Comparison of ENCODE assay signal across 17 cellular contexts in the genomic region with DNA sequence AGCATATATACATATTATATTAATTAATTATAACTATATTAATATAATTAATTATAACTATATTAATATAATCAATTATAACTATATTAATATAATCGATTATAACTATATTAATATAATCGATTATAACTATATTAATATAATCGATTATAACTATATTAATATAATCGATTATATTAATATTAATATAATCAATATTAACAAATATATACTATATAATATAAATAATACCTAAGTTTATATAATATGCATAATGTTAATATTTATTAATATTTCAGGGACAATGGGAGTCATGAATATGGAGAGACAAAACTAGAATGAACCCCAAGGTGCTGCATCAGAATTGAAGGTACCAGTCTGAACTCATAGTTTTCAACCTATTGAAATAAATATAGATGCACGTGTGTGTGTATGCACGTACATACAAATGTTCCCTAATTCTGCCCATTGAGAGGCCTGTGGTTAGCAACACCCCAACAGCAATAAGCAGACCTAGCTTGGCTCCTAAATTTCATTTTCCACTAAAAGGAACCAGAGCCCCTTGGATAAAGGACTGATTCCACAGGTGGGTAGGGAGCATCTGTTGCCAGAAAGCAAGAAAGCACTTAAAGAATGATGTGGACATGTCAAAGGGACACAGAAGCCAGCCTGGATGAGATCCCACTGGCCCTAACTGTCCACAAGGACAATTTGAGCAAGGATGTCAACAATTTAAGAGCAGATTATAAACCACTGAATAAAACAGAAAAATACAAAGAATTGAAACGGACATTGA. TPM values are rescaled to one million over a fixed set of nuclear protein-coding genes. Genes with fewer than 3 reads are reported as not detected.
A peak's percentile ranks its signal among the peaks of the same experiment; 100 is the strongest.
DNase-seq lines count a peak whose midpoint lies in the region; ATAC-seq and TF ChIP-seq lines count a peak whose summit lies in the region.
"Had no signal": no experiment of that assay in that cellular context is flagged by ENCODE, and none has a peak within 500 bp of the region (broad histone marks: within the 10 kb centered on the region; RNA-seq: fewer than 3 reads in every experiment).

No MANE protein-coding gene starts in this region.

- POLR2A ChIA-PET in PC-3 (lab: Charles Lee; ENCODE audit: unreplicated experiment): no interaction called here
- POLR2A ChIA-PET in activated CD4-positive, alpha-beta T cell treated with anti-CD3 and anti-CD28 coated beads, Interleukin-2, amount 10 ng/mL, durations not matched to agents 7 days and 5 days (lab: Charles Lee): no interaction called here

- no peaks in the 10 kb centered on the region for H3K9me3 Mint-ChIP-seq in activated CD4-positive, alpha-beta T cell treated with anti-CD3 and anti-CD28 coated beads, Interleukin-2, amount 10 ng/mL, durations not matched to agents 7 days and 5 days
- H3K9me3 Mint-ChIP-seq: activated T-cell treated with anti-CD3 and anti-CD28 coated beads, Interleukin-2, amount 50 U/mL, for 24 hours had no signal

- no peak for TF ChIP-seq EP300 in esophagus muscularis mucosa (IDR thresholded peaks at IDR 0.05)

- in situ Hi-C loops in GM23248 (cut with MboI): no loop called here

- no peaks in the 10 kb centered on the region for H3K27me3 ChIP-seq in GM23248 (replicated peaks; ENCODE audit: insufficient read depth)
- no peaks in the 10 kb centered on the region for H3K27me3 ChIP-seq in RWPE2 (ENCODE audit: insufficient read depth, poor library complexity, severe bottlenecking)
- H3K27me3 ChIP-seq in esophagus muscularis mucosa: no peaks in the 10 kb centered on the region
- H3K27me3 ChIP-seq in skeletal muscle satellite cell (ENCODE audit: control insufficient read depth, insufficient read depth, low read length): no peaks in the 10 kb centered on the region
- H3K27me3 ChIP-seq in PC-3 (ENCODE audit: low read length): no peaks in the 10 kb centered on the region

- no peak for TF ChIP-seq CTCF in RWPE2 (IDR thresholded peaks at IDR 0.05; ENCODE audit: poor library complexity, severe bottlenecking)
- no peak for TF ChIP-seq CTCF in esophagus muscularis mucosa (IDR thresholded peaks at IDR 0.05)
- no peak for TF ChIP-seq CTCF in PC-3 (conservative IDR thresholded peaks at IDR 0.05; ENCODE audit: low read depth, low read length)

- H4K20me1 ChIP-seq in GM23248 (ENCODE audit: insufficient read depth) (no peaks in the 10 kb centered on the region), PC-3 (ENCODE audit: low read length) (no peaks in the 10 kb centered on the region)

- no peak overlapping the region for H2AFZ ChIP-seq in GM23248
- no peak overlapping the region for H2AFZ ChIP-seq in PC-3 (ENCODE audit: low read length)

- H3K36me3 Mint-ChIP-seq in activated CD4-positive, alpha-beta T cell treated with anti-CD3 and anti-CD28 coated beads, Interleukin-2, amount 10 ng/mL, durations not matched to agents 7 days and 5 days (ENCODE audit: low read depth): peaks cover 47% of the 10 kb centered on the region

- H3K27ac ChIP-seq in GM23248 (peak overlapping the region; percentile 100), RWPE2 (ENCODE audit: poor library complexity, severe bottlenecking) (peak overlapping the region; percentile 99), esophagus muscularis mucosa (replicated peaks in 1 of 4) (peak overlapping the region; percentile 84 to 94 (median 88)), PC-3 (ENCODE audit: low read length) (no peak overlapping the region)

- DNase-seq in GM23248 (no peak), RWPE2 (ENCODE audit: low spot score) (no peak), esophagus muscularis mucosa (ENCODE audit: extremely low spot score) (no peak), PC-3 (no peak), AG08395 (ENCODE audit: low spot score) (no peak)
- no peak for DNase-seq in activated CD4-positive, alpha-beta T cell treated with anti-CD3 and anti-CD28 coated beads, Interleukin-2, amount 10 ng/mL, durations not matched to agents 7 days and 5 days
- DNase-seq: activated T-cell treated with anti-CD3 and anti-CD28 coated beads, Interleukin-2, amount 50 U/mL, for 24 hours; NCI-H226; RPMI8226 had no signal

- no TSS peak for BruUV-seq in PC-3 (replicated peaks; lab: Mats Ljungman, UMichigan)

- H3F3A ChIP-seq in GM23248 (ENCODE audit: insufficient read depth): peaks cover 89% of the 10 kb centered on the region
- peaks cover 4% of the 10 kb centered on the region for H3F3A ChIP-seq in PC-3 (ENCODE audit: low read length, unreplicated experiment)

- H3K9me3 ChIP-seq in GM23248 (ENCODE audit: low read depth): no peaks in the 10 kb centered on the region
- no peaks in the 10 kb centered on the region for H3K9me3 ChIP-seq in RWPE2 (ENCODE audit: severe bottlenecking)
- H3K9me3 ChIP-seq in esophagus muscularis mucosa: no peaks in the 10 kb centered on the region
- no peaks in the 10 kb centered on the region for H3K9me3 ChIP-seq in skeletal muscle satellite cell (replicated peaks; ENCODE audit: low read length)
- no peaks in the 10 kb centered on the region for H3K9me3 ChIP-seq in PC-3 (ENCODE audit: low read length)
- H3K9me3 ChIP-seq: mucosa of descending colon had no signal

- 91 to 97% methylated on average over 4 to 7 of the region's 7 CpGs for WGBS in GM23248 (ENCODE audit: low coverage in 1 of 2, low lambda C conversion rate in 2 of 2, missing lambda C conversion rate in 2 of 2), 2 experiments
- WGBS in esophagus muscularis mucosa: 76% methylated on average over 7 of the region's 7 CpGs

- no peak overlapping the region for H3K4me2 ChIP-seq in GM23248 (ENCODE audit: unreplicated experiment)
- no peak overlapping the region for H3K4me2 ChIP-seq in skeletal muscle satellite cell (ENCODE audit: low read length)
- H3K4me2 ChIP-seq in PC-3 (ENCODE audit: low read length): no peak overlapping the region

- no peak for TF ChIP-seq POLR2A in esophagus muscularis mucosa (IDR thresholded peaks at IDR 0.05; ENCODE audit: low read depth)

- H3K9me2 ChIP-seq in GM23248 (ENCODE audit: insufficient read depth): no peaks in the 10 kb centered on the region
- no peaks in the 10 kb centered on the region for H3K9me2 ChIP-seq in PC-3 (replicated peaks; ENCODE audit: low read length)

- H3K4me1 ChIP-seq in GM23248 (ENCODE audit: insufficient read depth) (peaks cover 80% of the 10 kb centered on the region), RWPE2 (ENCODE audit: insufficient read depth, poor library complexity, severe bottlenecking) (peaks cover 59% of the 10 kb centered on the region), esophagus muscularis mucosa (peaks cover 81 to 90% (median 88%) of the 10 kb centered on the region in 4 donors), skeletal muscle satellite cell (ENCODE audit: control insufficient read depth, insufficient read depth, low read length) (peaks cover 94% of the 10 kb centered on the region), PC-3 (ENCODE audit: insufficient read depth, low read length) (peaks cover 47% of the 10 kb centered on the region)

- H3K4me3 Mint-ChIP-seq in activated CD4-positive, alpha-beta T cell treated with anti-CD3 and anti-CD28 coated beads, Interleukin-2, amount 10 ng/mL, durations not matched to agents 7 days and 5 days: no peak overlapping the region
- H3K4me3 Mint-ChIP-seq: activated T-cell treated with anti-CD3 and anti-CD28 coated beads, Interleukin-2, amount 50 U/mL, for 24 hours had no signal

- H3K36me3 ChIP-seq in GM23248 (ENCODE audit: low read depth) (peaks cover 50% of the 10 kb centered on the region; the same call in 1 of the 2 replicates), RWPE2 (ENCODE audit: low read depth) (peaks cover 84% of the 10 kb centered on the region), esophagus muscularis mucosa (peaks cover 0 to 29% (median 8%) of the 10 kb centered on the region in 4 donors), skeletal muscle satellite cell (ENCODE audit: insufficient read depth, low read length) (peaks cover 69% of the 10 kb centered on the region), PC-3 (ENCODE audit: low read depth, low read length) (peaks cover 36% of the 10 kb centered on the region)

- no peak overlapping the region for H3K27ac Mint-ChIP-seq in activated CD4-positive, alpha-beta T cell treated with anti-CD3 and anti-CD28 coated beads, Interleukin-2, amount 10 ng/mL, durations not matched to agents 7 days and 5 days
- H3K27ac Mint-ChIP-seq: activated T-cell treated with anti-CD3 and anti-CD28 coated beads, Interleukin-2, amount 50 U/mL, for 24 hours had no signal

- H3K79me2 ChIP-seq in GM23248 (ENCODE audit: insufficient read depth): peaks cover 78% of the 10 kb centered on the region
- peaks cover 49% of the 10 kb centered on the region for H3K79me2 ChIP-seq in PC-3 (ENCODE audit: low read length)

- intact Hi-C loops in esophagus muscularis mucosa (cut with DNase I) (no loop called here), PC-3 (cut with micrococcal nuclease) (loop anchor here (5.0 kb wide), 1 partner anchor 256 kb away; a partner anchor contains a TSS)

- no peaks in the 10 kb centered on the region for H3K27me3 Mint-ChIP-seq in activated CD4-positive, alpha-beta T cell treated with anti-CD3 and anti-CD28 coated beads, Interleukin-2, amount 10 ng/mL, durations not matched to agents 7 days and 5 days
- H3K27me3 Mint-ChIP-seq: activated T-cell treated with anti-CD3 and anti-CD28 coated beads, Interleukin-2, amount 50 U/mL, for 24 hours had no signal

- H3K9ac ChIP-seq in GM23248: no peak overlapping the region; the same call in 1 of the 2 replicates
- peak overlapping the region; percentile 85 for H3K9ac ChIP-seq in skeletal muscle satellite cell (ENCODE audit: low read depth, low read length)
- H3K9ac ChIP-seq in PC-3 (ENCODE audit: low read length): no peak overlapping the region

- no peak overlapping the region for H3K4me3 ChIP-seq in GM23248
- H3K4me3 ChIP-seq in RWPE2 (ENCODE audit: severe bottlenecking): no peak overlapping the region
- H3K4me3 ChIP-seq in esophagus muscularis mucosa: no peak overlapping the region
- H3K4me3 ChIP-seq in skeletal muscle satellite cell (ENCODE audit: low read length): no peak overlapping the region
- H3K4me3 ChIP-seq in PC-3 (ENCODE audit: low read length): no peak overlapping the region
- H3K4me3 ChIP-seq: mucosa of descending colon had no signal

- ATAC-seq in RWPE2 (ENCODE audit: low read depth): no peak
- ATAC-seq in PC-3: no peak
- ATAC-seq in HG02571 (IDR thresholded peaks at IDR 0.05; ENCODE audit: unreplicated experiment): no peak
- ATAC-seq: mucosa of descending colon had no signal

- CTCF ChIA-PET in PC-3 (lab: Charles Lee): no interaction called here
- CTCF ChIA-PET in activated CD4-positive, alpha-beta T cell treated with anti-CD3 and anti-CD28 coated beads, Interleukin-2, amount 10 ng/mL, durations not matched to agents 7 days and 5 days (lab: Charles Lee): no interaction called here

- H3K4me1 Mint-ChIP-seq in activated CD4-positive, alpha-beta T cell treated with anti-CD3 and anti-CD28 coated beads, Interleukin-2, amount 10 ng/mL, durations not matched to agents 7 days and 5 days: peaks cover 79% of the 10 kb centered on the region

RNA-seq across cellular contexts. Expression of a gene that starts 21.3 kb away (rescaled TPM):
- 21.9 and 33.5 TPM in 2 replicates for total RNA-seq in GM23248 (2014; rRNA removed; shearing (Covaris generic))
- polyA plus RNA-seq in GM23248 (2016; fragmentation: Nextera tagmentation; extraction: Ambion mirVana): 44.0 and 49.0 TPM in 2 replicates
- total RNA-seq in esophagus muscularis mucosa (10 to 100 TPM; 14.1 to 40.9 (median 28.7) TPM), PC-3 (2014; rRNA removed) (17.2 and 24.2 TPM in 2 replicates)
- 9.1 and 12.2 TPM in 2 replicates for total RNA-seq in skeletal muscle satellite cell (2012; rRNA removed)
- 10 to 100 TPM; 24.2 to 27.4 TPM for total RNA-seq in activated CD4-positive, alpha-beta T cell treated with anti-CD3 and anti-CD28 coated beads, Interleukin-2, amount 10 ng/mL, durations not matched to agents 7 days and 5 days

RNA-seq across cellular contexts. Expression of a gene that starts 43.8 kb away (rescaled TPM):
- total RNA-seq in GM23248 (2014; rRNA removed; shearing (Covaris generic)): not detected in 2 replicates
- not detected in 2 replicates for polyA plus RNA-seq in GM23248 (2016; fragmentation: Nextera tagmentation; extraction: Ambion mirVana)
- not detected for total RNA-seq in esophagus muscularis mucosa
- not detected in 2 replicates for total RNA-seq in skeletal muscle satellite cell (2012; rRNA removed)
- not detected in 2 replicates for total RNA-seq in PC-3 (2014; rRNA removed)
- total RNA-seq in activated CD4-positive, alpha-beta T cell treated with anti-CD3 and anti-CD28 coated beads, Interleukin-2, amount 10 ng/mL, durations not matched to agents 7 days and 5 days: not detected
- total RNA-seq: bronchial epithelial cell, epithelial cell of proximal tubule, M059J, renal cortical epithelial cell, temporal lobe had no signal
